In genomic region chr1:12414444-12415238, GRCh38 we compare ENCODE assay signal across 26 cellular contexts.
DNase-seq lines count a peak whose midpoint lies in the region; ATAC-seq and TF ChIP-seq lines count a peak whose summit lies in the region.
"Had no signal": no experiment of that assay in that cellular context is flagged by ENCODE, and none has a peak within 500 bp of the region (broad histone marks: within the 10 kb centered on the region; RNA-seq: fewer than 3 reads in every experiment).

No MANE protein-coding gene starts in this region.

- H3K4me1 ChIP-seq in Panc1 (ENCODE audit: control insufficient read depth, insufficient read depth, low read length) (no peaks in the 10 kb centered on the region), right atrium auricular region (peaks cover 0 to 3% of the 10 kb centered on the region in 2 donors)

- POLR2A ChIA-PET in Panc1 (lab: Charles Lee), result no interaction called here

- H3K4me3 ChIP-seq in Panc1 (ENCODE audit: low read depth in 2 of 2, low read length in 2 of 2) (no peak overlapping the region), epithelial cell of proximal tubule (ENCODE audit: low read depth, low read length) (no peak overlapping the region), right atrium auricular region (no peak overlapping the region)
- H3K4me3 ChIP-seq: esophagus muscularis mucosa, gastrocnemius medialis, left lung, pancreas, SK-N-MC, spleen, vagina had no signal

- ATAC-seq in Panc1, result no peak
- ATAC-seq: gastrocnemius medialis, left lung, pancreas, right cardiac atrium had no signal

- peaks cover 47% of the 10 kb centered on the region for H3K36me3 Mint-ChIP-seq in activated naive CD4-positive, alpha-beta T cell treated with anti-CD3 and anti-CD28 coated beads, Interleukin-2, amount 50 U/mL, for 24 hours

- peaks cover 13% of the 10 kb centered on the region; the same call in 1 of the 2 replicates for H3K9me3 ChIP-seq in Panc1 (ENCODE audit: control insufficient read depth, insufficient read depth, low read depth, low read length)
- H3K9me3 ChIP-seq in right atrium auricular region, result peaks cover 0 to 7% of the 10 kb centered on the region in 2 donors
- H3K9me3 ChIP-seq: esophagus muscularis mucosa, gastrocnemius medialis, left lung, pancreas, vagina had no signal

- no TSS peak for BruUV-seq in Panc1 (replicated peaks; lab: Mats Ljungman, UMichigan)

- CTCF ChIA-PET in Panc1 (lab: Charles Lee), result no interaction called here

- H3K27ac Mint-ChIP-seq in activated naive CD4-positive, alpha-beta T cell treated with anti-CD3 and anti-CD28 coated beads, Interleukin-2, amount 50 U/mL, for 24 hours, result peak overlapping the region; percentile 24

- TF ChIP-seq CTCF in Panc1 (IDR thresholded peaks at IDR 0.05), result no peak
- TF ChIP-seq CTCF in epithelial cell of proximal tubule (conservative IDR thresholded peaks at IDR 0.05; ENCODE audit: low read depth, low read length), result no peak
- no peak for TF ChIP-seq CTCF in right atrium auricular region (IDR thresholded peaks at IDR 0.05)

- in situ Hi-C loops in Panc1 (cut with HindIII; ENCODE audit: low pct_unique_long_range_greater_than_20kb, low sequenced_read_pairs), result no loop called here

- no peak for DNase-seq in activated naive CD4-positive, alpha-beta T cell treated with Interleukin-2 at 50 U/mL for 16 hours
- DNase-seq in Panc1 (ENCODE audit: low read depth, low spot score) (no peak), epithelial cell of proximal tubule (ENCODE audit: low read depth) (peak; percentile 96), SIG-M5 (lab: John Stamatoyannopoulos, UW) (no peak), right atrium auricular region (ENCODE audit: low spot score) (no peak), germinal center (ENCODE audit: low spot score) (no peak)
- DNase-seq: amniotic stem cell; DMS 273 treated with DMSO at 0.1 percent for 48 hours; gastrocnemius medialis; hippocampal formation; left lung; NCI-H1048; NCI-H1930; pancreas; right cardiac atrium; RPMI8226; spleen; stimulated activated CD4-positive, alpha-beta T cell treated with anti-CD3 and anti-CD28 coated beads, Interleukin-2, amount 100 ng/mL, for 48 hours; stimulated activated naive CD4-positive, alpha-beta T cell; WERI-Rb-1 had no signal

- no peaks in the 10 kb centered on the region for H3K9me3 Mint-ChIP-seq in activated naive CD4-positive, alpha-beta T cell treated with anti-CD3 and anti-CD28 coated beads, Interleukin-2, amount 50 U/mL, for 24 hours

- intact Hi-C loops in Panc1 (cut with micrococcal nuclease; ENCODE audit: unreplicated experiment), result no loop called here

- H3K27me3 ChIP-seq in Panc1 (ENCODE audit: control insufficient read depth, insufficient read depth, low read length) (no peaks in the 10 kb centered on the region), right atrium auricular region (no peaks in the 10 kb centered on the region)
- H3K27me3 ChIP-seq: esophagus muscularis mucosa, gastrocnemius medialis, left lung, pancreas, spleen, vagina had no signal

- H3K4me1 Mint-ChIP-seq in activated naive CD4-positive, alpha-beta T cell treated with anti-CD3 and anti-CD28 coated beads, Interleukin-2, amount 50 U/mL, for 24 hours, result peaks cover 43% of the 10 kb centered on the region

- H3K4me3 Mint-ChIP-seq in activated naive CD4-positive, alpha-beta T cell treated with anti-CD3 and anti-CD28 coated beads, Interleukin-2, amount 50 U/mL, for 24 hours, result no peak overlapping the region
- H3K4me3 Mint-ChIP-seq: mesothelial cell of epicardium, nephron had no signal

- no peaks in the 10 kb centered on the region for H3K27me3 Mint-ChIP-seq in activated naive CD4-positive, alpha-beta T cell treated with anti-CD3 and anti-CD28 coated beads, Interleukin-2, amount 50 U/mL, for 24 hours

- peak overlapping the region; percentile 2; the same call in 1 of the 2 replicates for H3K27ac ChIP-seq in Panc1 (ENCODE audit: low read length)
- no peak overlapping the region for H3K27ac ChIP-seq in right atrium auricular region
- H3K27ac ChIP-seq: esophagus muscularis mucosa, gastrocnemius medialis, left lung, pancreas, SK-N-MC, spleen, vagina, WERI-Rb-1 had no signal

- H3K36me3 ChIP-seq in Panc1 (ENCODE audit: control insufficient read depth, insufficient read depth, low read length), result no peaks in the 10 kb centered on the region
- peaks cover 24% of the 10 kb centered on the region for H3K36me3 ChIP-seq in right atrium auricular region
